In genomic region chr20:4449977-4450715, GRCh38 we compare ENCODE assay signal across 12 cellular contexts.
DNase-seq lines count a peak whose midpoint lies in the region; ATAC-seq and TF ChIP-seq lines count a peak whose summit lies in the region.
"Had no signal": no experiment of that assay in that cellular context is flagged by ENCODE, and none has a peak within 500 bp of the region (broad histone marks: within the 10 kb centered on the region; RNA-seq: fewer than 3 reads in every experiment).

No MANE protein-coding gene starts in this region.

- TF ChIP-seq POLR2A in HCT116 (IDR thresholded peaks at IDR 0.05; ENCODE audit: borderline replicate concordance, extremely low read depth, insufficient read depth, insufficient read length) (no peak), upper lobe of left lung (IDR thresholded peaks at IDR 0.05) (no peak)

- H3K9me3 ChIP-seq in HCT116 (ENCODE audit: control insufficient read depth in 1 of 2, insufficient read depth in 1 of 2, low read depth in 1 of 2, low read length in 2 of 2) (no peaks in the 10 kb centered on the region), MM.1S (replicated peaks; ENCODE audit: insufficient read depth, low read length) (no peaks in the 10 kb centered on the region), upper lobe of left lung (no peaks in the 10 kb centered on the region)

- TF ChIP-seq RAD21 in HCT116 (IDR thresholded peaks at IDR 0.05; ENCODE audit: low read depth), result no peak

- H2AFZ ChIP-seq in HCT116 (ENCODE audit: low read depth, low read length, poor library complexity, severe bottlenecking) (peak overlapping the region; percentile 19), MM.1S (ENCODE audit: low read length) (no peak overlapping the region)

- intact Hi-C loops in HCT116 (cut with micrococcal nuclease), result no loop called here

- ATAC-seq in HCT116 (peak; percentile 95), upper lobe of left lung (ENCODE audit: low FRiP score in 2 of 2) (no peak)

- 62 to 65% methylated on average over 9 of the region's 9 CpGs for WGBS in upper lobe of left lung, 2 donors

- RAD21 ChIA-PET in HCT116 (lab: Charles Lee; ENCODE audit: low non-redundant PET in 1 of 2, low total read pairs in 2 of 2, uncharacterized antibody in 2 of 2, unreplicated experiment in 2 of 2), result no interaction called here

- TF ChIP-seq EP300 in upper lobe of left lung (IDR thresholded peaks at IDR 0.05), result no peak

- no peaks in the 10 kb centered on the region for H3K9me2 ChIP-seq in HCT116 (ENCODE audit: insufficient read depth)
- no peaks in the 10 kb centered on the region for H3K9me2 ChIP-seq in MM.1S (replicated peaks; ENCODE audit: insufficient read depth, low read length)

- H3K79me2 ChIP-seq in HCT116 (ENCODE audit: insufficient read depth, low read length) (no peaks in the 10 kb centered on the region), MM.1S (ENCODE audit: low read length) (no peaks in the 10 kb centered on the region)

- peaks cover 4 to 24% of the 10 kb centered on the region in 2 experiments; a peak in 3 of 4 replicates for H3K4me1 ChIP-seq in HCT116 (ENCODE audit: control insufficient read depth in 1 of 2, insufficient read depth in 2 of 2, low read length in 2 of 2)
- H3K4me1 ChIP-seq in MM.1S (ENCODE audit: low read length), result no peaks in the 10 kb centered on the region
- H3K4me1 ChIP-seq in upper lobe of left lung, result peaks cover 0 to 8% (median 2%) of the 10 kb centered on the region in 4 donors

- H3K36me3 ChIP-seq in HCT116 (ENCODE audit: control insufficient read depth in 1 of 2, insufficient read depth in 2 of 2, low read length in 2 of 2) (no peaks in the 10 kb centered on the region), MM.1S (replicated peaks; ENCODE audit: insufficient read depth, low read length) (no peaks in the 10 kb centered on the region), upper lobe of left lung (no peaks in the 10 kb centered on the region)

- H3F3A ChIP-seq in MM.1S (ENCODE audit: insufficient read depth, low read length), result no peaks in the 10 kb centered on the region

- H3K27ac ChIP-seq in HCT116 (ENCODE audit: low read depth, low read length) (no peak overlapping the region), MM.1S (ENCODE audit: low read length) (no peak overlapping the region), upper lobe of left lung (no peak overlapping the region)

- H4K20me1 ChIP-seq in HCT116 (ENCODE audit: insufficient read depth), result no peaks in the 10 kb centered on the region
- no peaks in the 10 kb centered on the region for H4K20me1 ChIP-seq in MM.1S (ENCODE audit: insufficient read depth, low read length)

- no TSS peak for BruUV-seq in HCT116 (replicated peaks; lab: Mats Ljungman, UMichigan)

- POLR2A ChIA-PET in HCT116 (lab: Charles Lee), result no interaction called here

- DNase-seq in HCT116 (ENCODE audit: low read depth, low spot score), result peak; percentile 13
- peak; percentile 66 for DNase-seq in RPMI8226
- DNase-seq in fibroblast of pulmonary artery (ENCODE audit: low read depth), result peak; percentile 35
- peak; percentile 5 for DNase-seq in retina
- no peak for DNase-seq in NCI-H146 (lab: John Stamatoyannopoulos, UW)
- DNase-seq in COLO668 (lab: John Stamatoyannopoulos, UW; ENCODE audit: unreplicated experiment), result no peak
- no peak for DNase-seq in MM.1S
- no peak for DNase-seq in upper lobe of left lung
- DNase-seq: activated CD4-positive, alpha-beta T cell treated with anti-CD3 and anti-CD28 coated beads, Interleukin-2, amount 50 U/mL, for 4 hours; caudate nucleus; kidney; NCI-H2227 treated with DMSO at 0.1 percent for 48 hours had no signal

- peak in 2 of 3 experiments; percentile 47 to 52; a peak in 4 of 6 replicates for TF ChIP-seq CTCF in HCT116 (IDR thresholded peaks at IDR 0.05 in 2 of 3, conservative IDR thresholded peaks at IDR 0.05 in 1 of 3; ENCODE audit: borderline replicate concordance in 1 of 3, insufficient read depth in 1 of 3, low read depth in 2 of 3, low read length in 2 of 3)
- TF ChIP-seq CTCF in fibroblast of pulmonary artery (IDR thresholded peaks at IDR 0.05; ENCODE audit: low read length, missing control alignments), result peak; percentile 27
- TF ChIP-seq CTCF in MM.1S (IDR thresholded peaks at IDR 0.05; ENCODE audit: low read length), result no peak
- peak in 1 of 6 experiments; percentile 14 for TF ChIP-seq CTCF in upper lobe of left lung (IDR thresholded peaks at IDR 0.05)

- CTCF ChIA-PET in HCT116 (lab: Charles Lee), result interaction anchor here (0.6 to 1.1 kb wide), 3 partner anchors 15 to 92 kb away, joined by 3 read pairs; no protein-coding TSS in a partner anchor

- H3K4me3 ChIP-seq in HCT116 (replicated peaks in 1 of 2; ENCODE audit: low read depth in 1 of 2, low read length in 2 of 2) (no peak overlapping the region), fibroblast of pulmonary artery (replicated peaks; ENCODE audit: low read depth, low read length) (no peak overlapping the region), MM.1S (ENCODE audit: low read length) (no peak overlapping the region), upper lobe of left lung (no peak overlapping the region)

- H3K9ac ChIP-seq in HCT116 (ENCODE audit: low read length) (no peak overlapping the region), MM.1S (ENCODE audit: low read length) (no peak overlapping the region)

- H3K4me2 ChIP-seq in HCT116 (ENCODE audit: low read length) (no peak overlapping the region), MM.1S (ENCODE audit: low read depth, low read length) (no peak overlapping the region)

- H3K27me3 ChIP-seq in HCT116 (ENCODE audit: insufficient read depth, low read length), result no peaks in the 10 kb centered on the region
- no peaks in the 10 kb centered on the region for H3K27me3 ChIP-seq in MM.1S (replicated peaks; ENCODE audit: insufficient read depth, low read length)
- no peaks in the 10 kb centered on the region for H3K27me3 ChIP-seq in upper lobe of left lung

TF ChIP-seq in HCT116, 20 proteins besides CTCF, POLR2A, EP300 and RAD21:
- TF ChIP-seq SRF (IDR thresholded peaks at IDR 0.05; ENCODE audit: low read depth), result 0 out of 2 replicates have a peak, but pooled peaks have one; percentile 16
- TF ChIP-seq POLR2AphosphoS5 (IDR thresholded peaks at IDR 0.05; ENCODE audit: low read depth, low read length), result no peak
- TF ChIP-seq SP1 (IDR thresholded peaks at IDR 0.05; ENCODE audit: low read depth), result no peak
- TF ChIP-seq EGR1 (IDR thresholded peaks at IDR 0.05; ENCODE audit: low read depth), result no peak

Comparison
In these comparisons a context has a peak if more than half of its experiments do, and no peak if none do; other contexts are left out.
1. DNase-seq: peak in HCT116 (single experiment), RPMI8226 (single experiment), fibroblast of pulmonary artery (single experiment) and retina (single experiment); none in NCI-H146 (single experiment), COLO668 (single experiment), MM.1S (single experiment) and upper lobe of left lung (0 of 2).